8 cellular contexts compared by ENCODE assay signal in the genomic region with DNA sequence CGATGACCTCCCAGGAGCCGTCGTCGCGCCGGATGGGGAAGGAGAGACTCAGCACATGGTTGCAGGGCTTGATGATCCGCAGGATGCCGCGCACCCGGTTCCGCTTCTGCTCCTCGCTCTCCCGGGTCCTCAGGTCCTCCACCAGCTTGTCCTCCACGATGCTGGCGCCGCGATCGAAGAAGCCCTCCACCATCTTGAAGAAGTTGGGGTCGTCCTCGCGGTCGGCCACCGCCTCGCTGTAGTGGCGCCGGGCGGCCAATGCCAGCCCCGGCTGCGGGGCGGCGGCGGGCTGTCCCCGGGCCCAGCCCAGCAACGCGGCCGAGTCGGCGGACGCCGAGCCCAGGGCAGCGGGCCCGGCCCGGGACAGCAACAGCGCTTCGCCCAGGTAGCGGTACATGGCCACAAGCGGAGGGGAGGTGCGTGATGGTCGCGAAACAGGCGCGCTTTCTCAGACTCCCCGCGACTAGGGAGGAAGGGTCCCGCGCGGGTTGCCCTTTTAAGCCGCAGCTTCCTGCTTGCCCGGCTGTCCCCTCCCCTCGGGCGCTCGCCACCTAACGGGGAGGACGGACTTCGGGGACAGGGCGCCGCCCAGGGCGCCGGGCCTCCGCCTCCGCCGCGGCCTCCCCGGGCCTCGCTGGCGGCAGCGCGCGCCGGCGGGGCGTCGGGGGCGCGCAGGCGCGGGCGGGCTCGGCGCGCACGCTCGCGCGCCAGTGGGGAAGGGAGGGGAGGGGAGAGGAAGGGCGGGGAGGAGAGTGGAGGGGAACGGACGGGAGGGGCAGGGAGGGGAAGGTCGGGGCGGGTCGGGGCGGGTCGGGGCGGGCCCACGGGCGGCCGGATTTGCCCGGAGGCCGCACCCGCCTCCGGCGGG. TPM values are rescaled to one million over a fixed set of nuclear protein-coding genes. Genes with fewer than 3 reads are reported as not detected.
DNase-seq lines count a peak whose midpoint lies in the region; ATAC-seq, FAIRE-seq and TF ChIP-seq lines count a peak whose summit lies in the region.

Gene GLUD1 (minus strand): TSS at position 471 of the 868 bp plus-strand sequence. CDS start 74 bp downstream, at position 397.
Gene SHLD2 (plus strand): TSS at position 834 of the 868 bp plus-strand sequence. CDS start 56,149 bp downstream, outside the sequence.

- DNase-seq in 8988T (peak; percentile 84), NCI-H2171 (lab: John Stamatoyannopoulos, UW) (peak; percentile 80), bronchial epithelial cell (ENCODE audit: low read depth) (peak; percentile 70), iPS-NIHi7 (ENCODE audit: extremely low spot score) (peak; percentile 86), spleen (peak; percentile 99)

- peaks cover 12 to 72% (median 54%) of the 10 kb centered on the region in 6 donors for H3K4me1 ChIP-seq in spleen

- intact Hi-C loops in spleen (cut with DNase I; ENCODE audit: low total_unique reads) = no loop called here

- H3K36me3 ChIP-seq in bronchial epithelial cell (ENCODE audit: control insufficient read depth, insufficient read depth, low read length) (no peaks in the 10 kb centered on the region), spleen (peaks cover 0 to 25% (median 3%) of the 10 kb centered on the region in 6 donors)

- H3K4me3 ChIP-seq in WI38 (ENCODE audit: low read depth, low read length) (peak within 1 kb of the TSS; percentile 87), bronchial epithelial cell (ENCODE audit: low read depth, low read length) (peak within 1 kb of the TSS; percentile 82), spleen (peak within 1 kb of the TSS; percentile 54 to 88 (median 74))

- H3K27me3 ChIP-seq in bronchial epithelial cell (ENCODE audit: control insufficient read depth, insufficient read depth, low read length) (no peaks in the 10 kb centered on the region), spleen (replicated peaks in 1 of 7) (no peaks in the 10 kb centered on the region)

- no peaks in the 10 kb centered on the region for H3K9me3 ChIP-seq in spleen

- WGBS in spleen, 5 donors = 0 to 1% (median 0%) methylated on average over 9 to 112 of the region's 112 CpGs

- peak in 2 of 3 donors; percentile 54 to 58 for TF ChIP-seq POLR2A in spleen (IDR thresholded peaks at IDR 0.05)

- ATAC-seq in GM18511 (IDR thresholded peaks at IDR 0.05; ENCODE audit: unreplicated experiment) (peak; percentile 66), HG03025 (IDR thresholded peaks at IDR 0.05; ENCODE audit: low FRiP score, unreplicated experiment) (peak; percentile 63)

- TF ChIP-seq CTCF in WI38 (IDR thresholded peaks at IDR 0.05; ENCODE audit: low read depth, low read length) (no peak), bronchial epithelial cell (IDR thresholded peaks at IDR 0.05; ENCODE audit: insufficient read depth, low read length, severe bottlenecking) (no peak), spleen (IDR thresholded peaks at IDR 0.05 in 8 of 11, conservative IDR thresholded peaks at IDR 0.05 in 3 of 11) (peak in 1 of 11 experiments; percentile 2)

- FAIRE-seq in bronchial epithelial cell (lab: Jason Lieb, UNC) = no peak

- H3K27ac ChIP-seq in spleen = peak within 1 kb of the TSS; percentile 93 to 99 (median 98)

RNA-seq across cellular contexts. Expression of gene GLUD1, which starts in this region (rescaled TPM):
- total RNA-seq in bronchial epithelial cell = 225 and 249 TPM in 2 replicates
- 100 to 1,000 TPM in 4 of 7 donors, 10 to 100 TPM in 3; 88.7 to 130 (median 108) TPM for total RNA-seq in spleen
- 10 to 100 TPM; 41.2 to 62.9 (median 61.1) TPM for polyA plus RNA-seq in spleen

RNA-seq across cellular contexts. Expression of gene SHLD2, which starts in this region (rescaled TPM):
- total RNA-seq in bronchial epithelial cell = 19.2 and 28.7 TPM in 2 replicates
- total RNA-seq in spleen = 10 to 100 TPM; 16.2 to 38.5 (median 26.7) TPM
- 10 to 100 TPM; 10.8 to 16.6 (median 11.9) TPM for polyA plus RNA-seq in spleen

Comparison
In these comparisons a context has a peak if more than half of its experiments do, and no peak if none do; other contexts are left out.
1. Peak in every context shown above with its lines: DNase-seq, ATAC-seq, H3K4me3 ChIP-seq and H3K27ac ChIP-seq.